In the genomic region with DNA sequence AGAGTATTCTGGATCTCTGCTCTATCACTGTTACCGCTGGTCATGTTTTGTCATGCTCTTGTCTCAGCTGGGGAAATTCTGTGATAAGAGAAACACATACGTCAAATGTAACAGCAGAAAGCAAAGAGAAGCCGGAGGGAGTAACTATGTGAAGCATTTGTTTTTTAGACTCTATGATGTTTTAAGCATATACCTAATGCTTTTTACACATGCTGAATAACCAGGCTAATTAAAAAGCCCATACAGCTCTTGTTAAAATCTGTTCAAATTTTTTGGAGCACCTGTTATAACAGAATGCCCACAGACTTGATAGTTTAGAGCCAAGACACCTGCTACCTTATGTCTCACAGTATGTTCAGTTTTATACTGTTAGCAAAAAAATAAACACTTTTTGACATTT, we compare ENCODE assay signal across 15 cellular contexts.
DNase-seq lines count a peak whose midpoint lies in the region; ATAC-seq and TF ChIP-seq lines count a peak whose summit lies in the region.
"Had no signal": no experiment of that assay in that cellular context is flagged by ENCODE, and none has a peak within 500 bp of the region (broad histone marks: within the 10 kb centered on the region; RNA-seq: fewer than 3 reads in every experiment).

No MANE protein-coding gene starts in this region.

- peak; percentile 74 for DNase-seq in G401 (ENCODE audit: low spot score)
- DNase-seq in NCI-H1694 treated with DMSO at 0.1 percent for 48 hours (lab: John Stamatoyannopoulos, UW) = peak; percentile 59
- DNase-seq in cerebellar cortex (ENCODE audit: low spot score) = peak; percentile 69
- DNase-seq in thyroid gland = no peak
- no peak for DNase-seq in foreskin melanocyte
- DNase-seq: BE2C; CD4-positive, alpha-beta memory T cell; COR-L47; DMS53; GOT3; H9; IMR-90 had no signal

- peak overlapping the region; percentile 65 for H2AFZ ChIP-seq in ACC112 (ENCODE audit: low read length, unreplicated experiment)

- in situ Hi-C loops in G401 (cut with HindIII; ENCODE audit: low sequenced_read_pairs) = no loop called here

- H3K4me1 ChIP-seq in ACC112 (ENCODE audit: control insufficient read depth, insufficient read depth, low read length, unreplicated experiment) (peaks cover 15% of the 10 kb centered on the region), thyroid gland (peaks cover 0 to 10% of the 10 kb centered on the region in 2 donors)
- H3K4me1 ChIP-seq: BE2C had no signal

- TF ChIP-seq CTCF in thyroid gland (IDR thresholded peaks at IDR 0.05) = no peak

- no peak for TF ChIP-seq POLR2A in thyroid gland (IDR thresholded peaks at IDR 0.05)

- intact Hi-C loops in thyroid gland (cut with DNase I) = no loop called here

- 90 to 93% methylated on average over 3 of the region's 3 CpGs for WGBS in thyroid gland, 2 donors

- ATAC-seq in GM19395 (IDR thresholded peaks at IDR 0.05; ENCODE audit: unreplicated experiment) = no peak

- no peak overlapping the region for H3K4me3 ChIP-seq in ACC112 (ENCODE audit: low read depth, low read length)
- H3K4me3 ChIP-seq in thyroid gland (replicated peaks in 1 of 3) = no peak overlapping the region

- H3K9me3 ChIP-seq in thyroid gland = no peaks in the 10 kb centered on the region
- H3K9me3 ChIP-seq: BE2C had no signal

- H3K36me3 ChIP-seq in ACC112 (ENCODE audit: insufficient read depth, low read length) = no peaks in the 10 kb centered on the region
- H3K36me3 ChIP-seq in thyroid gland = no peaks in the 10 kb centered on the region
- H3K36me3 ChIP-seq: BE2C had no signal

- H3K27ac ChIP-seq in ACC112 (ENCODE audit: low read depth, low read length) (no peak overlapping the region), thyroid gland (no peak overlapping the region)
- H3K27ac ChIP-seq: C4-2B had no signal

- H3K79me2 ChIP-seq in ACC112 (ENCODE audit: control insufficient read depth, insufficient read depth, low read length, unreplicated experiment) = no peaks in the 10 kb centered on the region

- H3K27me3 ChIP-seq in ACC112 (ENCODE audit: insufficient read depth, low read length) (no peaks in the 10 kb centered on the region), thyroid gland (no peaks in the 10 kb centered on the region)
- H3K27me3 ChIP-seq: BE2C had no signal

Comparison
In these comparisons a context has a peak if more than half of its experiments do, and no peak if none do; other contexts are left out.
1. DNase-seq: peak in G401 (single experiment), NCI-H1694 treated with DMSO at 0.1 percent for 48 hours (single experiment) and cerebellar cortex (single experiment); none in thyroid gland (0 of 2) and foreskin melanocyte (single experiment).